Comparison of ENCODE assay signal across 2 cellular contexts in the genomic region with DNA sequence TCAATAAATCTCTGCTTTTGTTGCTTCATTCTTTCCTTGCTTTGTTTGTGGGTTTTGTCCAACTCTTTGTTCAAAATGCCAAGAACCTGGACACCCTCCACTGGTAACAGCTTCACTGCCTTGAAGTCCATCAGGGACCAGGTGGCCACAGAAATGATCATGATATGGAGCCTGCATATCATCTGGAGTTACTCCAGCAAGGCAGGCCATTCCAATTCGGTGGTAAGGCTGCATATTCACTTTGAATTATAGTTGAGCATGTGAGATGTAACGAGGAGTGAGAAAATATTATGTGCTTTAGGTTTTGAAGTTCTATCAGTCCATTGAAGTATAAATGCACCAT.
TF ChIP-seq lines count a peak whose summit lies in the region.

No MANE protein-coding gene starts in this region.

TF ChIP-seq in HepG2, 621 proteins besides CTCF, POLR2A, EP300 and RAD21:
- TF ChIP-seq RBM22 (optimal IDR thresholded peaks at IDR 0.05; ENCODE audit: low read length) (no peak), ZHX2 (IDR thresholded peaks at IDR 0.05; ENCODE audit: low read depth) (no peak), ZHX2 (CRISPR knock-in tag; IDR thresholded peaks at IDR 0.05; ENCODE audit: borderline replicate concordance) (no peak), ZFYVE20 (CRISPR knock-in tag; IDR thresholded peaks at IDR 0.05; ENCODE audit: borderline replicate concordance, low read depth) (no peak), HOXA7 (CRISPR knock-in tag; IDR thresholded peaks at IDR 0.05) (0 out of 2 replicates have a peak, but pooled peaks have one; percentile 11), TERF1 (CRISPR knock-in tag; IDR thresholded peaks at IDR 0.05) (no peak), ZBTB42 (CRISPR knock-in tag; IDR thresholded peaks at IDR 0.05) (no peak), KDM6A (CRISPR knock-in tag; IDR thresholded peaks at IDR 0.05; ENCODE audit: low read depth) (no peak), ZMYM2 (CRISPR knock-in tag; IDR thresholded peaks at IDR 0.05) (no peak), EEA1 (CRISPR knock-in tag; IDR thresholded peaks at IDR 0.05; ENCODE audit: borderline replicate concordance) (no peak), POGZ (CRISPR knock-in tag; IDR thresholded peaks at IDR 0.05) (0 out of 2 replicates have a peak, but pooled peaks have one; percentile 21), ZNF567 (CRISPR knock-in tag; IDR thresholded peaks at IDR 0.05; ENCODE audit: borderline replicate concordance) (no peak), POLR2AphosphoS2 (IDR thresholded peaks at IDR 0.05; ENCODE audit: low read depth, low read length) (no peak)
TF ChIP-seq in HepG2: peak in this region for 2.

TF ChIP-seq in IMR-90, 13 proteins besides CTCF, POLR2A, EP300 and RAD21:
- TF ChIP-seq SMC3 (IDR thresholded peaks at IDR 0.05; ENCODE audit: low read depth, low read length) (no peak), RFX5 (IDR thresholded peaks at IDR 0.05; ENCODE audit: low read depth, low read length) (no peak), MAZ (IDR thresholded peaks at IDR 0.05; ENCODE audit: borderline replicate concordance, low read depth, low read length) (no peak), NFE2L2 (IDR thresholded peaks at IDR 0.05; ENCODE audit: low read depth, low read length) (no peak), BHLHE40 (IDR thresholded peaks at IDR 0.05; ENCODE audit: low read depth, low read length) (no peak), ELK1 (IDR thresholded peaks at IDR 0.05; ENCODE audit: borderline replicate concordance, low read depth, low read length) (no peak), CEBPB (IDR thresholded peaks at IDR 0.05; ENCODE audit: low read depth, low read length) (no peak), MXI1 (IDR thresholded peaks at IDR 0.05; ENCODE audit: borderline replicate concordance, low read depth, low read length) (no peak)
- TF ChIP-seq, protein P1, sequence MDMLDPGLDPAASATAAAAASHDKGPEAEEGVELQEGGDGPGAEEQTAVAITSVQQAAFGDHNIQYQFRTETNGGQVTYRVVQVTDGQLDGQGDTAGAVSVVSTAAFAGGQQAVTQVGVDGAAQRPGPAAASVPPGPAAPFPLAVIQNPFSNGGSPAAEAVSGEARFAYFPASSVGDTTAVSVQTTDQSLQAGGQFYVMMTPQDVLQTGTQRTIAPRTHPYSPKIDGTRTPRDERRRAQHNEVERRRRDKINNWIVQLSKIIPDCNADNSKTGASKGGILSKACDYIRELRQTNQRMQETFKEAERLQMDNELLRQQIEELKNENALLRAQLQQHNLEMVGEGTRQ (IDR thresholded peaks at IDR 0.05; ENCODE audit: low read depth, low read length), result no peak
